ENCODE assay signal across 26 cellular contexts in the genomic region with DNA sequence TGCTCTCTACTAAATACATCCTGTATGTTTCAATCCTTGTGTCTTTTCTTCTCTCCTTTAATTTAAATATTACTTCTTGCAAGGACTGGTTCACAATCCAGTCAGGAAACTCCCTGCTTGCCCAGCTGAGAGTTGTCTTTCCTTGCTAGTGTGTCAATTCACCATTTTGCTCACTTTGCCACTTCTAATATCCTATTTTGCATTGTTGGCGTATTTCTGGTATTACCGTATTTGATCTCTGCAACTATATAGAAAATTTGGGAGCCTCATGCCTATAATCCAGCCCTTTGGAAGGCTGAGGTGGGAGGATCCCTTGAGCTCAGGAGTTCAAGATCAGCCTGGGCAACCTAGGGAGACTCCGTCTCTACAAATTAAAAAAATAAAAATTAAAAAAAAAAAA.
"Had no signal": no experiment of that assay in that cellular context is flagged by ENCODE, and none has a peak within 500 bp of the region (broad histone marks: within the 10 kb centered on the region; RNA-seq: fewer than 3 reads in every experiment).

No MANE protein-coding gene starts in this region.

- DNase-seq: activated CD4-positive, alpha-beta memory T cell treated with anti-CD3 and anti-CD28 coated beads for 36 hours; activated CD4-positive, alpha-beta T cell treated with anti-CD3 and anti-CD28 coated beads for 36 hours; activated CD4-positive, alpha-beta T cell treated with anti-CD3 and anti-CD28 coated beads, Interleukin-2, amount 10 ng/mL, durations not matched to agents 24 days and 14 days; activated CD4-positive, CD25-positive, alpha-beta regulatory T cell; activated CD4-positive, CD25-positive, alpha-beta regulatory T cell treated with anti-CD3 and anti-CD28 coated beads, Interleukin-2, amount 50 U/mL, for 72 hours; activated CD8-positive, alpha-beta memory T cell treated with anti-CD3 and anti-CD28 coated beads, Interleukin-2, amount 50 U/mL, for 48 hours; activated gamma-delta T cell; activated naive CD4-positive, alpha-beta T cell; activated naive CD4-positive, alpha-beta T cell treated with anti-CD3 and anti-CD28 coated beads, Interleukin-2, amount 10 ng/mL, durations not matched to agents 7 days and 5 days; activated naive CD8-positive, alpha-beta T cell treated with anti-CD3 and anti-CD28 coated beads, Interleukin-2, amount 10 ng/mL, durations not matched to agents 7 days and 5 days; activated T-cell treated with anti-CD3 and anti-CD28 coated beads for 4 hours; activated T-cell treated with anti-CD3 and anti-CD28 coated beads, Interleukin-2, amount 50 U/mL, for 24 hours; activated T-cell treated with anti-CD3 and anti-CD28 coated beads, Interleukin-2, amount 50 U/mL, for 72 hours; brain microvascular endothelial cell; caudate nucleus; colonic mucosa; dorsolateral prefrontal cortex; effector memory CD4-positive, alpha-beta T cell; endodermal cell; head of caudate nucleus; T-helper 2 cell had no signal

- H3K4me1 ChIP-seq: colonic mucosa had no signal

- H3K4me3 ChIP-seq: colonic mucosa, dorsolateral prefrontal cortex had no signal

- H3K9me3 ChIP-seq: colonic mucosa had no signal

- H3K27ac ChIP-seq: colonic mucosa, dorsolateral prefrontal cortex had no signal

- H3K27me3 ChIP-seq: brain microvascular endothelial cell, colonic mucosa, dorsolateral prefrontal cortex had no signal

- H3K36me3 ChIP-seq: colonic mucosa had no signal

- FAIRE-seq: astrocyte, bronchial epithelial cell, frontal cortex had no signal

- ATAC-seq: activated CD4-positive, alpha-beta T cell treated with anti-CD3 and anti-CD28 coated beads for 36 hours; activated naive CD4-positive, alpha-beta T cell treated with anti-CD3 and anti-CD28 coated beads, Interleukin-2, amount 50 U/mL, for 72 hours; activated T-cell treated with anti-CD3 and anti-CD28 coated beads, Interleukin-2, amount 50 U/mL, for 72 hours; esophagus mucosa had no signal
